Comparison of ENCODE assay signal across 9 cellular contexts in the genomic region with DNA sequence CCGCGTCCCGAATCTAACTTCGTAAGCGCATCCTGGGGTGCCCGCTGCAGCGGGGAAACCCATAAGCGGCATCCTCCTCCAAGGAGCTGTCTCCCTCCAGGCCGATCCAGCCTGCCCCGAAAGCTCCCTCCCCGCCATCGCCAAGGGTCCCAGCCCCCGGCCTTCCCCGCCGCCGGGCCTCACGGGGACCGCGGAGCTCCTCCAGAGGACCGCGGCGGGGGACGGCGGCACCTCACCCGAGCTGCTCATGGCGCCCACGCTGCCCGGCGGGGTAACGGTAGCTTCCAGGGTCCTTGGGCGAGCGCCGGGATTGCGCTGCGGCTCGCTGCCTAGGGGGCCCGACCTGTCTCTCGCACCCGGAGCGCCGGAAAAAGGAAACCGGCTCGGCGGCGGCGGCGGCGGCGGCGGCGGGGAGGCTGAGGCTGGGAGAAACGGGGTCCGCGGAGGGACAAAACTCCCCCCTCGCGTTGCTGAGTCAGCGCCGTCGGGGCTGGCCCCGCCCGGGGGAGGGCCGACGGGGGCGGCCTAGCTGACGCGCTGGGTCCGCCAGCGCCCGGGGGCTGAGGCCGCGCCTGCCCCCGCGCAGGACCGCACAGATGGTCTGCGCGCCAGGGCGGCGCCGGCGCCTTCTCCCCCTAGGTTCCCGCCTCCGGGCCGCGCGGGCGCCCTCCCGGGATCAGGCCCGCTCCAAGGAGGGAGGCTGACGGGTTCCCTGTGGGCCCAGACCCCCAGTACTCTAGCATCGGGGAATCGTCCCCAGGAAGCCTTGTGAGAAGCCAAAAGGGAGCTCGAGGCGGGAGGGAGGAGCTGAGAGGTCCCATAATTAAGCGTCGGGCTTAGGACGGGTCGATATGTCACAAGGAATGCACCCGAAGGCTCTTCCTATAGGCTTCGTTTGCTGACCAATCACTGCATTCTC. TPM values are rescaled to one million over a fixed set of nuclear protein-coding genes. Genes with fewer than 3 reads are reported as not detected.
DNase-seq lines count a peak whose midpoint lies in the region; ATAC-seq, FAIRE-seq and TF ChIP-seq lines count a peak whose summit lies in the region.
"Had no signal": no experiment of that assay in that cellular context is flagged by ENCODE, and none has a peak within 500 bp of the region (broad histone marks: within the 10 kb centered on the region; RNA-seq: fewer than 3 reads in every experiment).

A gene with protein sequence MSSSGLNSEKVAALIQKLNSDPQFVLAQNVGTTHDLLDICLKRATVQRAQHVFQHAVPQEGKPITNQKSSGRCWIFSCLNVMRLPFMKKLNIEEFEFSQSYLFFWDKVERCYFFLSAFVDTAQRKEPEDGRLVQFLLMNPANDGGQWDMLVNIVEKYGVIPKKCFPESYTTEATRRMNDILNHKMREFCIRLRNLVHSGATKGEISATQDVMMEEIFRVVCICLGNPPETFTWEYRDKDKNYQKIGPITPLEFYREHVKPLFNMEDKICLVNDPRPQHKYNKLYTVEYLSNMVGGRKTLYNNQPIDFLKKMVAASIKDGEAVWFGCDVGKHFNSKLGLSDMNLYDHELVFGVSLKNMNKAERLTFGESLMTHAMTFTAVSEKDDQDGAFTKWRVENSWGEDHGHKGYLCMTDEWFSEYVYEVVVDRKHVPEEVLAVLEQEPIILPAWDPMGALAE (minus strand): TSS at position 374 of the 919 bp plus-strand sequence. CDS start 125 bp downstream, at position 249.

- TF ChIP-seq CTCF in endothelial cell of umbilical vein (IDR thresholded peaks at IDR 0.05; ENCODE audit: extremely low read depth in 1 of 2, insufficient read depth in 1 of 2, low read depth in 1 of 2, low read length in 2 of 2), result no peak

- H3K27me3 ChIP-seq in endothelial cell of umbilical vein (ENCODE audit: control insufficient read depth in 2 of 2, insufficient read depth in 2 of 2, low read length in 2 of 2), result peaks cover 0 to 2% of the 10 kb centered on the region in 2 experiments

- peaks cover 15% of the 10 kb centered on the region for H3K4me1 ChIP-seq in endothelial cell of umbilical vein (ENCODE audit: control insufficient read depth, extremely low read depth, insufficient read depth, low read length)

- peak within 1 kb of the TSS; percentile 23 to 86 (median 74) for H3K4me3 ChIP-seq in endothelial cell of umbilical vein (replicated peaks in 1 of 3; ENCODE audit: insufficient read depth in 1 of 3, low read depth in 1 of 3, low read length in 3 of 3)

- DNase-seq in AG20443 (ENCODE audit: low spot score) (peak; percentile 99), NOMO-1 treated with DMSO at 0.1 percent for 48 hours (lab: John Stamatoyannopoulos, UW; ENCODE audit: unreplicated experiment) (peak; percentile 44), endothelial cell of umbilical vein (ENCODE audit: low read depth, low spot score) (peak; percentile 86), midbrain (lab: John Stamatoyannopoulos, UW) (peak; percentile 86)
- peak; percentile 90 for DNase-seq in activated CD8-positive, alpha-beta memory T cell treated with anti-CD3 and anti-CD28 coated beads, Interleukin-2, amount 50 U/mL, for 4 hours
- DNase-seq in stimulated activated CD8-positive, alpha-beta memory T cell treated with anti-CD3 and anti-CD28 coated beads, Interleukin-15, amount 100 ng/mL, for 48 hours (ENCODE audit: low read depth in 2 of 2), result peak; percentile 77 to 79

- H3K9me1 ChIP-seq in endothelial cell of umbilical vein (replicated peaks; ENCODE audit: control insufficient read depth, extremely low read depth, insufficient read depth, low read length), result no peaks in the 10 kb centered on the region

- in situ Hi-C loops in GM18951 (cut with MboI; ENCODE audit: low sequenced_read_pairs, unreplicated experiment), result no loop called here

- FAIRE-seq in endothelial cell of umbilical vein (lab: Jason Lieb, UNC), result no peak
- FAIRE-seq: TTC549 had no signal

- no peaks in the 10 kb centered on the region for H4K20me1 ChIP-seq in endothelial cell of umbilical vein (replicated peaks; ENCODE audit: control insufficient read depth, extremely low read depth, insufficient read depth, low read length)

- H3K79me2 ChIP-seq in endothelial cell of umbilical vein (ENCODE audit: control insufficient read depth, insufficient read depth, low read length), result peaks cover 16% of the 10 kb centered on the region

- H3K4me2 ChIP-seq in endothelial cell of umbilical vein (ENCODE audit: insufficient read depth, low read length), result peak within 1 kb of the TSS; percentile 91

- TF ChIP-seq POLR2A in GM18951 (IDR thresholded peaks at IDR 0.05; ENCODE audit: extremely low read depth, insufficient read depth, insufficient read length), result peak; percentile 90
- peak; percentile 94 for TF ChIP-seq POLR2A in endothelial cell of umbilical vein (IDR thresholded peaks at IDR 0.05; ENCODE audit: low read depth, low read length)

- POLR2A ChIA-PET in endothelial cell of umbilical vein (lab: Charles Lee), result interaction anchor here (0.5 to 1.0 kb wide), 2 partner anchors 45 to 223 kb away, joined by 3 read pairs; no protein-coding TSS in a partner anchor

- dilution Hi-C loops in endothelial cell of umbilical vein (cut with MboI; ENCODE audit: extremely low pct_ligation_motif_present, low sequenced_read_pairs), result no loop called here

- H3K9me3 ChIP-seq in endothelial cell of umbilical vein (replicated peaks; ENCODE audit: control insufficient read depth, insufficient read depth, low read length), result no peaks in the 10 kb centered on the region

- peak; percentile 83 for ATAC-seq in HG03280 (IDR thresholded peaks at IDR 0.05; ENCODE audit: unreplicated experiment)

- CTCF ChIA-PET in endothelial cell of umbilical vein (lab: Charles Lee), result interaction anchor here (0.9 to 1.8 kb wide), 12 partner anchors 15 to 424 kb away, joined by 3 to 12 read pairs (median 4); a partner anchor contains a TSS

- peak within 1 kb of the TSS; percentile 98 for H2AFZ ChIP-seq in endothelial cell of umbilical vein (ENCODE audit: low read depth, low read length)

- H3K27ac ChIP-seq in endothelial cell of umbilical vein (ENCODE audit: insufficient read depth, low read depth, low read length), result peak within 1 kb of the TSS; percentile 81

- no TSS peak for BruUV-seq in endothelial cell of umbilical vein (replicated peaks; lab: Mats Ljungman, UMichigan)

- peak within 1 kb of the TSS; percentile 89 for H3K9ac ChIP-seq in endothelial cell of umbilical vein (replicated peaks; ENCODE audit: extremely low read depth, insufficient read depth, low read length)

- peaks cover 0 to 4% of the 10 kb centered on the region in 2 experiments for H3K36me3 ChIP-seq in endothelial cell of umbilical vein (ENCODE audit: control insufficient read depth in 2 of 2, extremely low read depth in 1 of 2, insufficient read depth in 2 of 2, low read length in 2 of 2)

- intact Hi-C loops in endothelial cell of umbilical vein (cut with micrococcal nuclease), result loop anchor here (2.0 kb wide), 1 partner anchor 45 kb away; no protein-coding TSS in a partner anchor

TF ChIP-seq in endothelial cell of umbilical vein, 7 proteins besides CTCF, POLR2A, EP300 and RAD21:
- TF ChIP-seq POLR2AphosphoS5 (IDR thresholded peaks at IDR 0.05; ENCODE audit: insufficient read depth, low read depth, low read length) (peak; percentile 98), JUN (IDR thresholded peaks at IDR 0.05; ENCODE audit: borderline replicate concordance, insufficient read depth, insufficient read length, low read depth) (no peak), GATA2 (IDR thresholded peaks at IDR 0.05; ENCODE audit: insufficient read depth, insufficient read length, low read depth, low read length) (no peak), FOS (IDR thresholded peaks at IDR 0.05; ENCODE audit: borderline replicate concordance, insufficient read depth, low read length) (peak; percentile 14), EZH2 (IDR thresholded peaks at IDR 0.05; ENCODE audit: borderline replicate concordance, low read depth, low read length, severe bottlenecking) (no peak)
- TF ChIP-seq, protein P1, sequence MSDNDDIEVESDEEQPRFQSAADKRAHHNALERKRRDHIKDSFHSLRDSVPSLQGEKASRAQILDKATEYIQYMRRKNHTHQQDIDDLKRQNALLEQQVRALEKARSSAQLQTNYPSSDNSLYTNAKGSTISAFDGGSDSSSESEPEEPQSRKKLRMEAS (IDR thresholded peaks at IDR 0.05; ENCODE audit: insufficient read depth, insufficient read length), result no peak

RNA-seq across cellular contexts. Expression of the gene that starts here (rescaled TPM):
- total RNA-seq in endothelial cell of umbilical vein, result 65.8 and 75.0 TPM in 2 replicates
- polyA plus RNA-seq in endothelial cell of umbilical vein, result 18.6 and 24.6 TPM in 2 replicates
- 30.5 and 31.9 TPM in 2 replicates for polyA plus RNA-seq in endothelial cell of umbilical vein (2011; cell fraction: cytosol; rRNA removed)
- polyA plus RNA-seq in endothelial cell of umbilical vein (2011; cell fraction: nucleus; rRNA removed), result 31.7 and 31.9 TPM in 2 replicates
- 67.4 and 74.6 TPM in 2 replicates for polyA plus RNA-seq in endothelial cell of umbilical vein (2012)
- 24.8 and 32.6 TPM in 2 replicates for polyA minus RNA-seq in endothelial cell of umbilical vein
- 9.7 TPM for polyA minus RNA-seq in endothelial cell of umbilical vein (2011; cell fraction: cytosol; rRNA and poly(A)+ RNA removed)
- 37.9 and 47.1 TPM in 2 replicates for polyA minus RNA-seq in endothelial cell of umbilical vein (2011; cell fraction: nucleus; rRNA and poly(A)+ RNA removed)

Comparison
In these comparisons a context has a peak if more than half of its experiments do, and no peak if none do; other contexts are left out.
1. Peak in every context shown above with its lines: DNase-seq, ATAC-seq, H3K4me3 ChIP-seq and H3K27ac ChIP-seq.
2. DNase-seq: peak in every context shown above with its lines; median percentile 99 in AG20443; 90 in activated CD8-positive, alpha-beta memory T cell treated with anti-CD3 and anti-CD28 coated beads, Interleukin-2, amount 50 U/mL, for 4 hours; 86 in endothelial cell of umbilical vein; 86 in midbrain; 78 in stimulated activated CD8-positive, alpha-beta memory T cell treated with anti-CD3 and anti-CD28 coated beads, Interleukin-15, amount 100 ng/mL, for 48 hours; 44 in NOMO-1 treated with DMSO at 0.1 percent for 48 hours.